Comparison of ENCODE assay signal across 8 cellular contexts in genomic region chr22:38870312-38870741, GRCh38. TPM values are rescaled to one million over a fixed set of nuclear protein-coding genes. Genes with fewer than 3 reads are reported as not detected.
DNase-seq lines count a peak whose midpoint lies in the region; ATAC-seq and TF ChIP-seq lines count a peak whose summit lies in the region.

No MANE protein-coding gene starts in this region.

- H3K27me3 Mint-ChIP-seq in activated T-helper 2 cell treated with anti-CD3 and anti-CD28 coated beads, Interferon-gamma antibody, Interleukin-2, Interleukin-4, amounts not matched to agents 10 μg/mL and 5 μg/mL and 100 μg/mL, durations not matched to agents 14 hours and 24 hours and 36 hours (ENCODE audit: low read depth), result peaks cover 14% of the 10 kb centered on the region
- peaks cover 0 to 4% of the 10 kb centered on the region in 2 donors for H3K27me3 Mint-ChIP-seq in natural killer cell treated with Interleukin-12 subunit alpha and Interleukin-12 subunit beta and Interleukin-15 and Interleukin-18, amount 100 ng/mL, for 72 hours
- no peaks in the 10 kb centered on the region for H3K27me3 Mint-ChIP-seq in stimulated activated memory B cell treated with anti-CD40 and anti-IgM and Interleukin-4, amounts not matched to agents 10 μg/mL and 1 μg/mL and 100 μg/mL, for 72 hours

- TF ChIP-seq CTCF in fibroblast of the aortic adventitia (IDR thresholded peaks at IDR 0.05; ENCODE audit: insufficient read depth, low read length), result peak; percentile 91

- peak overlapping the region; percentile 78 for H3K4me3 ChIP-seq in fibroblast of the aortic adventitia (ENCODE audit: low read depth, low read length)

- peak; percentile 90 for DNase-seq in GM03348 (ENCODE audit: low spot score)
- DNase-seq in LoVo (ENCODE audit: low spot score), result peak; percentile 78
- peak; percentile 60 to 83 for DNase-seq in SHP77 (lab: John Stamatoyannopoulos, UW)
- DNase-seq in activated T-helper 2 cell treated with anti-CD3 and anti-CD28 coated beads, Interferon-gamma antibody, Interleukin-2, Interleukin-4, amounts not matched to agents 10 μg/mL and 5 μg/mL and 100 μg/mL, durations not matched to agents 14 hours and 24 hours and 36 hours (ENCODE audit: low spot score), result peak; percentile 79
- peak; percentile 82 for DNase-seq in fibroblast of the aortic adventitia (ENCODE audit: low read depth)
- DNase-seq in natural killer cell treated with Interleukin-12 subunit alpha and Interleukin-12 subunit beta and Interleukin-15 and Interleukin-18, amount 100 ng/mL, for 72 hours (ENCODE audit: low spot score), result peak; percentile 86

- peaks cover 46% of the 10 kb centered on the region for H3K36me3 Mint-ChIP-seq in activated T-helper 2 cell treated with anti-CD3 and anti-CD28 coated beads, Interferon-gamma antibody, Interleukin-2, Interleukin-4, amounts not matched to agents 10 μg/mL and 5 μg/mL and 100 μg/mL, durations not matched to agents 14 hours and 24 hours and 36 hours (ENCODE audit: low read depth)
- H3K36me3 Mint-ChIP-seq in natural killer cell treated with Interleukin-12 subunit alpha and Interleukin-12 subunit beta and Interleukin-15 and Interleukin-18, amount 100 ng/mL, for 72 hours, result no peaks in the 10 kb centered on the region
- H3K36me3 Mint-ChIP-seq in stimulated activated memory B cell treated with anti-CD40 and anti-IgM and Interleukin-4, amounts not matched to agents 10 μg/mL and 1 μg/mL and 100 μg/mL, for 72 hours, result peaks cover 34% of the 10 kb centered on the region

- H3K4me3 Mint-ChIP-seq in activated T-helper 2 cell treated with anti-CD3 and anti-CD28 coated beads, Interferon-gamma antibody, Interleukin-2, Interleukin-4, amounts not matched to agents 10 μg/mL and 5 μg/mL and 100 μg/mL, durations not matched to agents 14 hours and 24 hours and 36 hours (ENCODE audit: low read depth), result peak overlapping the region; percentile 91
- H3K4me3 Mint-ChIP-seq in natural killer cell treated with Interleukin-12 subunit alpha and Interleukin-12 subunit beta and Interleukin-15 and Interleukin-18, amount 100 ng/mL, for 72 hours, result peak overlapping the region; percentile 89
- peak overlapping the region; percentile 91 for H3K4me3 Mint-ChIP-seq in stimulated activated memory B cell treated with anti-CD40 and anti-IgM and Interleukin-4, amounts not matched to agents 10 μg/mL and 1 μg/mL and 100 μg/mL, for 72 hours

- ATAC-seq in natural killer cell treated with Interleukin-12 subunit alpha and Interleukin-12 subunit beta and Interleukin-15 and Interleukin-18, amount 100 ng/mL, for 72 hours, result peak; percentile 48 to 60
- peak; percentile 68 for ATAC-seq in stimulated activated memory B cell treated with anti-CD40 and anti-IgM and Interleukin-4, amounts not matched to agents 10 μg/mL and 1 μg/mL and 100 μg/mL, for 72 hours
- ATAC-seq in GM18502 (IDR thresholded peaks at IDR 0.05; ENCODE audit: poor library complexity, unreplicated experiment), result no peak

- H3K9me3 Mint-ChIP-seq in activated T-helper 2 cell treated with anti-CD3 and anti-CD28 coated beads, Interferon-gamma antibody, Interleukin-2, Interleukin-4, amounts not matched to agents 10 μg/mL and 5 μg/mL and 100 μg/mL, durations not matched to agents 14 hours and 24 hours and 36 hours, result no peaks in the 10 kb centered on the region
- no peaks in the 10 kb centered on the region for H3K9me3 Mint-ChIP-seq in natural killer cell treated with Interleukin-12 subunit alpha and Interleukin-12 subunit beta and Interleukin-15 and Interleukin-18, amount 100 ng/mL, for 72 hours
- H3K9me3 Mint-ChIP-seq in stimulated activated memory B cell treated with anti-CD40 and anti-IgM and Interleukin-4, amounts not matched to agents 10 μg/mL and 1 μg/mL and 100 μg/mL, for 72 hours, result no peaks in the 10 kb centered on the region

- peaks cover 38% of the 10 kb centered on the region for H3K4me1 Mint-ChIP-seq in activated T-helper 2 cell treated with anti-CD3 and anti-CD28 coated beads, Interferon-gamma antibody, Interleukin-2, Interleukin-4, amounts not matched to agents 10 μg/mL and 5 μg/mL and 100 μg/mL, durations not matched to agents 14 hours and 24 hours and 36 hours (ENCODE audit: low read depth)
- peaks cover 43 to 45% of the 10 kb centered on the region in 2 donors for H3K4me1 Mint-ChIP-seq in natural killer cell treated with Interleukin-12 subunit alpha and Interleukin-12 subunit beta and Interleukin-15 and Interleukin-18, amount 100 ng/mL, for 72 hours (ENCODE audit: low read depth in 2 of 2)
- peaks cover 62% of the 10 kb centered on the region for H3K4me1 Mint-ChIP-seq in stimulated activated memory B cell treated with anti-CD40 and anti-IgM and Interleukin-4, amounts not matched to agents 10 μg/mL and 1 μg/mL and 100 μg/mL, for 72 hours

- intact Hi-C loops in activated T-helper 2 cell treated with anti-CD3 and anti-CD28 coated beads, Interferon-gamma antibody, Interleukin-2, Interleukin-4, amounts not matched to agents 10 μg/mL and 5 μg/mL and 100 μg/mL, durations not matched to agents 14 hours and 24 hours and 36 hours (cut with micrococcal nuclease), result loop anchor here (1.0 to 5.0 kb wide), 5 partner anchors 57 to 246 kb away; partner anchors contain the start of gene SUN2

- H3K27ac Mint-ChIP-seq in activated T-helper 2 cell treated with anti-CD3 and anti-CD28 coated beads, Interferon-gamma antibody, Interleukin-2, Interleukin-4, amounts not matched to agents 10 μg/mL and 5 μg/mL and 100 μg/mL, durations not matched to agents 14 hours and 24 hours and 36 hours, result peak overlapping the region; percentile 80
- peak overlapping the region; percentile 66 to 84 for H3K27ac Mint-ChIP-seq in natural killer cell treated with Interleukin-12 subunit alpha and Interleukin-12 subunit beta and Interleukin-15 and Interleukin-18, amount 100 ng/mL, for 72 hours
- peak overlapping the region; percentile 88 for H3K27ac Mint-ChIP-seq in stimulated activated memory B cell treated with anti-CD40 and anti-IgM and Interleukin-4, amounts not matched to agents 10 μg/mL and 1 μg/mL and 100 μg/mL, for 72 hours

RNA-seq across cellular contexts. Expression of gene CBX6, which starts 1.7 kb away (rescaled TPM):
- 117 and 120 TPM in 2 replicates for total RNA-seq in activated T-helper 2 cell treated with anti-CD3 and anti-CD28 coated beads, Interferon-gamma antibody, Interleukin-2, Interleukin-4, amounts not matched to agents 10 μg/mL and 5 μg/mL and 100 μg/mL, durations not matched to agents 14 hours and 24 hours and 36 hours
- total RNA-seq in fibroblast of the aortic adventitia (ENCODE audit: low replicate concordance), result 50.7 and 87.7 TPM in 2 replicates
- total RNA-seq in natural killer cell treated with Interleukin-12 subunit alpha and Interleukin-12 subunit beta and Interleukin-15 and Interleukin-18, amount 100 ng/mL, for 72 hours, result 100 to 1,000 TPM in 1 of 2 donors, 10 to 100 TPM in 1; 95.2 to 137 TPM

RNA-seq across cellular contexts. Expression of gene NPTXR, which starts 26.5 kb away (rescaled TPM):
- total RNA-seq in activated T-helper 2 cell treated with anti-CD3 and anti-CD28 coated beads, Interferon-gamma antibody, Interleukin-2, Interleukin-4, amounts not matched to agents 10 μg/mL and 5 μg/mL and 100 μg/mL, durations not matched to agents 14 hours and 24 hours and 36 hours, result 1.4 and 1.7 TPM in 2 replicates
- total RNA-seq in fibroblast of the aortic adventitia (ENCODE audit: low replicate concordance), result 1.3 and 2.0 TPM in 2 replicates
- total RNA-seq in natural killer cell treated with Interleukin-12 subunit alpha and Interleukin-12 subunit beta and Interleukin-15 and Interleukin-18, amount 100 ng/mL, for 72 hours, result 1 to 10 TPM; 1.3 to 1.5 TPM
